ENCODE assay signal across 1 cellular context in genomic region chr2:25375989-25376545, GRCh38.
TF ChIP-seq lines count a peak whose summit lies in the region.

No MANE protein-coding gene starts in this region.

TF ChIP-seq in HCT116, 20 proteins besides CTCF, POLR2A, EP300 and RAD21 (continued from another document):
- no peak for TF ChIP-seq ZBTB33 (IDR thresholded peaks at IDR 0.05; ENCODE audit: extremely low read depth, insufficient replicate concordance, low read length)
